Comparison of ENCODE assay signal across 8 cellular contexts in the genomic region with DNA sequence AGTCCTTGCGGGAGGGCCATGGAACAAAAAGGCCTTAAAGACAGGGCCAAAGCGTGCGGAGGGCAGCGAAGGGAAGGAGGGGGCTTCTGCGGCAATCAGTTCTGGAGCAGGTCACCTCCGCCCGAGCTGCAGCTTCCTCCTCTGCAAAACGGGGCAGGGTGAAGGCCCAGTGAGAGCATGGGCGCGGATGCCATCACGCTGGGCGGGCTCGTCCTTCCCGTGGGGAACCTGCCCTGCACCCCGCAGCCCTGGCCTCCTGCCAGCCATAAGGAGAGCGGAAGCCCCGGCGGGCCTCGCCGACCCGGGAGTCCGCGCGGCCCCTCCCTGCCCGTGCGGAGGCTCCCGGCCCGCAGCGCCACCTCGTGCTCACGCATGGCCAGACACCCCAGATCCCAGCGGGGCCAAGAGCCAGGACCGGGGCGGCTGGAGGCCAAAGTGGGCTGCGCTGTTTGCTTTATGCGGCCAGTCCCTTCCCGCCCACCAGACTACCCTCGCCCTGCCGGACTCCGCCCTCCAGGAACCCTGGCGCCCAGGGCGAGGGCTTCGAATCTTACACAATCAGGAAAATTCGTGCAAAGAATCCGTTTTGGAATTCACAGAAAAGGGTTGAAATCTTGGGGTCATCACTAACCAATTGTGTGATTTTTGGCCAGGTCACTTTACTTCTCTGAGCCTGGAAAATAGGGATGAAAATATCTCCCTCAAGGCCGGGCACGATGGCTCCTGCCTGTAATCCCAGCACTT. TPM values are rescaled to one million over a fixed set of nuclear protein-coding genes. Genes with fewer than 3 reads are reported as not detected.
DNase-seq lines count a peak whose midpoint lies in the region; ATAC-seq, FAIRE-seq and TF ChIP-seq lines count a peak whose summit lies in the region.

No MANE protein-coding gene starts in this region.

- H3K9me3 Mint-ChIP-seq in activated T-helper 2 cell treated with anti-CD3 and anti-CD28 coated beads, Interferon-gamma antibody, Interleukin-2, Interleukin-4, amounts not matched to agents 10 μg/mL and 5 μg/mL and 100 μg/mL, durations not matched to agents 14 hours and 24 hours and 36 hours = no peaks in the 10 kb centered on the region
- H3K9me3 Mint-ChIP-seq in stimulated activated naive CD8-positive, alpha-beta T cell treated with anti-CD3 and anti-CD28 coated beads, Interleukin-15, Interleukin-2, amounts not matched to agents 100 ng/mL and 50 ng/mL, for 24 hours = no peaks in the 10 kb centered on the region

- DNase-seq in A549 (ENCODE audit: low read depth in 1 of 2, low spot score in 1 of 2) = peak; percentile 83 to 89
- DNase-seq in Peyer's patch = peak; percentile 68 to 91 (median 91)
- DNase-seq in activated T-helper 2 cell treated with anti-CD3 and anti-CD28 coated beads, Interferon-gamma antibody, Interleukin-2, Interleukin-4, amounts not matched to agents 10 μg/mL and 5 μg/mL and 100 μg/mL, durations not matched to agents 14 hours and 24 hours and 36 hours (ENCODE audit: low spot score) = peak; percentile 66
- DNase-seq in fibroblast of the conjunctiva (ENCODE audit: low read depth) = peak; percentile 74

- peak overlapping the region; percentile 21 for H3K4me3 Mint-ChIP-seq in activated T-helper 2 cell treated with anti-CD3 and anti-CD28 coated beads, Interferon-gamma antibody, Interleukin-2, Interleukin-4, amounts not matched to agents 10 μg/mL and 5 μg/mL and 100 μg/mL, durations not matched to agents 14 hours and 24 hours and 36 hours (ENCODE audit: low read depth)
- peak overlapping the region; percentile 37 for H3K4me3 Mint-ChIP-seq in stimulated activated naive CD8-positive, alpha-beta T cell treated with anti-CD3 and anti-CD28 coated beads, Interleukin-15, Interleukin-2, amounts not matched to agents 100 ng/mL and 50 ng/mL, for 24 hours

- peak; percentile 71 to 90 for TF ChIP-seq RAD21 in A549 (conservative IDR thresholded peaks at IDR 0.05 in 1 of 2, IDR thresholded peaks at IDR 0.05 in 1 of 2)
- TF ChIP-seq RAD21 in neural cell (conservative IDR thresholded peaks at IDR 0.05) = peak; percentile 48

- WGBS in A549 (ENCODE audit: missing lambda C conversion rate) = 15% methylated on average over 34 of the region's 47 CpGs

- H3K4me3 ChIP-seq in A549 (peak overlapping the region; percentile 11; the same call in 2 of the 3 replicates), Peyer's patch (peak overlapping the region in 3 of 4 donors; percentile 35 to 38 (median 38)), neural cell (ENCODE audit: low read length) (no peak overlapping the region)

- peaks cover 7% of the 10 kb centered on the region for H3K27me3 Mint-ChIP-seq in activated T-helper 2 cell treated with anti-CD3 and anti-CD28 coated beads, Interferon-gamma antibody, Interleukin-2, Interleukin-4, amounts not matched to agents 10 μg/mL and 5 μg/mL and 100 μg/mL, durations not matched to agents 14 hours and 24 hours and 36 hours (ENCODE audit: low read depth)
- H3K27me3 Mint-ChIP-seq in stimulated activated naive CD8-positive, alpha-beta T cell treated with anti-CD3 and anti-CD28 coated beads, Interleukin-15, Interleukin-2, amounts not matched to agents 100 ng/mL and 50 ng/mL, for 24 hours = peaks cover 28% of the 10 kb centered on the region

- H3K36me3 ChIP-seq in Peyer's patch (peaks cover 0 to 12% (median 0%) of the 10 kb centered on the region in 3 donors), neural cell (ENCODE audit: insufficient read depth, low read length) (no peaks in the 10 kb centered on the region)

- peak; percentile 36 to 69 for ATAC-seq in A549
- peak; percentile 80 for ATAC-seq in GM18907 (IDR thresholded peaks at IDR 0.05; ENCODE audit: unreplicated experiment)
- peak; percentile 71 for ATAC-seq in HG03460 (IDR thresholded peaks at IDR 0.05; ENCODE audit: unreplicated experiment)

- peaks cover 16% of the 10 kb centered on the region for H3K4me1 Mint-ChIP-seq in activated T-helper 2 cell treated with anti-CD3 and anti-CD28 coated beads, Interferon-gamma antibody, Interleukin-2, Interleukin-4, amounts not matched to agents 10 μg/mL and 5 μg/mL and 100 μg/mL, durations not matched to agents 14 hours and 24 hours and 36 hours (ENCODE audit: low read depth)
- H3K4me1 Mint-ChIP-seq in stimulated activated naive CD8-positive, alpha-beta T cell treated with anti-CD3 and anti-CD28 coated beads, Interleukin-15, Interleukin-2, amounts not matched to agents 100 ng/mL and 50 ng/mL, for 24 hours (ENCODE audit: low read depth) = peaks cover 16% of the 10 kb centered on the region

- no peak overlapping the region for H3K27ac Mint-ChIP-seq in activated T-helper 2 cell treated with anti-CD3 and anti-CD28 coated beads, Interferon-gamma antibody, Interleukin-2, Interleukin-4, amounts not matched to agents 10 μg/mL and 5 μg/mL and 100 μg/mL, durations not matched to agents 14 hours and 24 hours and 36 hours
- H3K27ac Mint-ChIP-seq in stimulated activated naive CD8-positive, alpha-beta T cell treated with anti-CD3 and anti-CD28 coated beads, Interleukin-15, Interleukin-2, amounts not matched to agents 100 ng/mL and 50 ng/mL, for 24 hours = no peak overlapping the region

- H2AFZ ChIP-seq in neural cell (ENCODE audit: low read depth, low read length) = no peak overlapping the region

- TF ChIP-seq POLR2A in A549 (IDR thresholded peaks at IDR 0.05; ENCODE audit: low read length) (no peak), Peyer's patch (IDR thresholded peaks at IDR 0.05) (peak in 1 of 2 donors; percentile 8)

- TF ChIP-seq CTCF in A549 (IDR thresholded peaks at IDR 0.05) = peak; percentile 83
- peak; percentile 46 to 98 (median 92) for TF ChIP-seq CTCF in Peyer's patch (IDR thresholded peaks at IDR 0.05)
- peak; percentile 64 for TF ChIP-seq CTCF in neural cell (IDR thresholded peaks at IDR 0.05; ENCODE audit: poor library complexity, severe bottlenecking)

- H3K36me3 Mint-ChIP-seq in activated T-helper 2 cell treated with anti-CD3 and anti-CD28 coated beads, Interferon-gamma antibody, Interleukin-2, Interleukin-4, amounts not matched to agents 10 μg/mL and 5 μg/mL and 100 μg/mL, durations not matched to agents 14 hours and 24 hours and 36 hours (ENCODE audit: low read depth) = no peaks in the 10 kb centered on the region
- H3K36me3 Mint-ChIP-seq in stimulated activated naive CD8-positive, alpha-beta T cell treated with anti-CD3 and anti-CD28 coated beads, Interleukin-15, Interleukin-2, amounts not matched to agents 100 ng/mL and 50 ng/mL, for 24 hours (ENCODE audit: low read depth) = no peaks in the 10 kb centered on the region

- H3K27me3 ChIP-seq in Peyer's patch = no peaks in the 10 kb centered on the region
- H3K27me3 ChIP-seq in neural cell (ENCODE audit: insufficient read depth, low read depth, low read length) = no peaks in the 10 kb centered on the region

- H3K9me3 ChIP-seq in A549 = no peaks in the 10 kb centered on the region
- no peaks in the 10 kb centered on the region for H3K9me3 ChIP-seq in Peyer's patch
- H3K9me3 ChIP-seq in neural cell (ENCODE audit: low read length) = no peaks in the 10 kb centered on the region

- FAIRE-seq in A549 (lab: Jason Lieb, UNC) = no peak

- no peaks in the 10 kb centered on the region for H3F3A ChIP-seq in neural cell (ENCODE audit: insufficient read depth, low read length, poor library complexity, severe bottlenecking)

- peak overlapping the region; percentile 92 for H3K4me2 ChIP-seq in A549
- H3K4me2 ChIP-seq in neural cell (ENCODE audit: low read length) = no peak overlapping the region

- H3K9ac ChIP-seq in neural cell (ENCODE audit: low read length) = no peak overlapping the region

- CTCF ChIA-PET in A549 (lab: Yijun Ruan, JAX) = interaction anchor here (0.5 to 9.2 kb wide), 29 partner anchors 11 to 292 kb away, joined by 3 to 207 read pairs (median 5); no protein-coding TSS in a partner anchor

- H3K27ac ChIP-seq in A549 (peak overlapping the region; percentile 85 to 98), Peyer's patch (peak overlapping the region in 2 of 4 donors; percentile 24 to 73), neural cell (ENCODE audit: low read length) (no peak overlapping the region)

- intact Hi-C loops in activated T-helper 2 cell treated with anti-CD3 and anti-CD28 coated beads, Interferon-gamma antibody, Interleukin-2, Interleukin-4, amounts not matched to agents 10 μg/mL and 5 μg/mL and 100 μg/mL, durations not matched to agents 14 hours and 24 hours and 36 hours (cut with micrococcal nuclease) = loop anchor here (1.0 kb wide), 1 partner anchor 65 kb away; no protein-coding TSS in a partner anchor

- POLR2A ChIA-PET in A549 (lab: Yijun Ruan, JAX) = interaction anchor here (0.7 to 3.3 kb wide), 5 partner anchors 28 to 832 kb away, joined by 3 to 21 read pairs (median 4); no protein-coding TSS in a partner anchor

- no peaks in the 10 kb centered on the region for H3K9me2 ChIP-seq in neural cell (ENCODE audit: insufficient read depth, low read length)

- TF ChIP-seq EP300 in A549 (IDR thresholded peaks at IDR 0.05) = peak in 1 of 2 experiments; percentile 46; a peak in 2 of 5 replicates
- no peak for TF ChIP-seq EP300 in neural cell (conservative IDR thresholded peaks at IDR 0.05; ENCODE audit: poor library complexity, severe bottlenecking)

- H3K79me2 ChIP-seq in neural cell (replicated peaks; ENCODE audit: insufficient read depth, low read length) = no peaks in the 10 kb centered on the region

- peaks cover 100% of the 10 kb centered on the region for H3K4me1 ChIP-seq in A549
- peaks cover 0 to 63% (median 6%) of the 10 kb centered on the region in 4 donors for H3K4me1 ChIP-seq in Peyer's patch

- H4K20me1 ChIP-seq in neural cell (ENCODE audit: insufficient read depth) = no peaks in the 10 kb centered on the region

TF ChIP-seq in neural cell, 6 proteins besides CTCF, POLR2A, EP300 and RAD21:
- TF ChIP-seq SMC3 (conservative IDR thresholded peaks at IDR 0.05; ENCODE audit: poor library complexity) = peak; percentile 59
- TF ChIP-seq POLR2AphosphoS5 (IDR thresholded peaks at IDR 0.05) = no peak

RNA-seq across cellular contexts. Expression of gene TSKU, which starts 16.1 kb away (rescaled TPM):
- polyA plus RNA-seq in A549 (2011; rRNA removed) (164 and 188 TPM in 2 replicates), A549 (2017; fragmentation: RNase III; extraction: RNeasy Plus Mini Kit Qiagen cat#74134 plus additional on column Dnase treatment) (145 to 171 TPM (median 164 TPM) in 3 replicates), neural cell (3.5 and 6.5 TPM in 2 replicates)
- 177 and 263 TPM in 2 replicates for polyA plus RNA-seq in A549 (2012; cell fraction: cytosol; rRNA removed)
- 271 and 323 TPM in 2 replicates for polyA plus RNA-seq in A549 (2012; cell fraction: nucleus; rRNA removed)
- polyA minus RNA-seq in A549 (2011; rRNA and poly(A)+ RNA removed) = 186 and 192 TPM in 2 replicates
- 100 to 1,000 TPM in 2 of 4 donors, 10 to 100 TPM in 2; 27.2 to 152 (median 87.2) TPM for total RNA-seq in Peyer's patch
- 13.7 and 15.3 TPM in 2 replicates for total RNA-seq in activated T-helper 2 cell treated with anti-CD3 and anti-CD28 coated beads, Interferon-gamma antibody, Interleukin-2, Interleukin-4, amounts not matched to agents 10 μg/mL and 5 μg/mL and 100 μg/mL, durations not matched to agents 14 hours and 24 hours and 36 hours
- 10.8 and 11.2 TPM in 2 replicates for polyA minus RNA-seq in neural cell
